ENCODE assay signal across 26 cellular contexts in the genomic region with DNA sequence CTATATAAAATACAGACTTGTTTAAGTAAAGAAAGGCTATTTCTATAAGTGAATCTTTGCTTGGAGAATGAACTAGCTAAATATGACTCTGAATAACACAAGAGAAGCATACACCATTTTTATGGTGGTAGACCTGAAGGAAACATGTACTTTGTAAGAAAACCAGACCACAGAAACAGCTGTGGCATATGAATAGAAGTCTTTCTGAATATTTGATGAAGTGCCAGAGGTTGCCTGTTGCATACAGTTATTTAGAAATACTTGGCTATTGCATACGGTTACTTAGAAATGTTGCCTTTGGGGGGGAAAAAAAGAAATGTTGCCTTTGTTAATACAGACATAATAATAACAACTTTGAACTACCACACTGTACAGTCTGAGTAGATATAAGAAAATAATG. TPM values are rescaled to one million over a fixed set of nuclear protein-coding genes. Genes with fewer than 3 reads are reported as not detected.
"Had no signal": no experiment of that assay in that cellular context is flagged by ENCODE, and none has a peak within 500 bp of the region (broad histone marks: within the 10 kb centered on the region; RNA-seq: fewer than 3 reads in every experiment).

No MANE protein-coding gene starts in this region.

- H3K4me3 ChIP-seq: adrenal gland, gastrocnemius medialis, heart left ventricle, lower lobe of right lung, pancreas, sigmoid colon, stomach, testis, upper lobe of left lung had no signal

- DNase-seq: activated CD4-positive, alpha-beta memory T cell treated with anti-CD3 and anti-CD28 coated beads for 36 hours; activated CD4-positive, alpha-beta T cell treated with anti-CD3 and anti-CD28 coated beads for 1 hour; activated CD8-positive, alpha-beta memory T cell treated with anti-CD3 and anti-CD28 coated beads, Interleukin-2, amount 10 ng/mL, durations not matched to agents 7 days and 5 days; activated naive CD4-positive, alpha-beta T cell treated with anti-CD3 and anti-CD28 coated beads, Interleukin-2, amount 50 U/mL, for 16 hours; activated T-cell treated with anti-CD3 and anti-CD28 coated beads, Interleukin-2, amount 50 U/mL, for 24 hours; adrenal gland; brain microvascular endothelial cell; cerebellar nuclear complex; dermis blood vessel endothelial cell; endodermal cell; gastrocnemius medialis; heart left ventricle; immature natural killer cell; lower lobe of right lung; midbrain; naive B cell; pancreas; sigmoid colon; stimulated activated CD4-positive, alpha-beta T cell treated with anti-CD3 and anti-CD28 coated beads, Interleukin-12 subunit alpha, Interleukin-12 subunit beta, amount 100 ng/mL, for 4 hours; stimulated activated CD4-positive, alpha-beta T cell treated with anti-CD3 and anti-CD28 coated beads, Interleukin-2, amount 100 ng/mL, for 24 hours; stomach; T-helper 1 cell; T1000; testis; upper lobe of left lung had no signal

RNA-seq across cellular contexts. Expression of a gene that starts 31.5 kb away (rescaled TPM):
- total RNA-seq: activated CD8-positive, alpha-beta memory T cell treated with anti-CD3 and anti-CD28 coated beads, Interleukin-2, amount 10 ng/mL, durations not matched to agents 7 days and 5 days; dermis blood vessel endothelial cell; endodermal cell; epithelial cell of proximal tubule; gastrocnemius medialis; heart left ventricle; sigmoid colon had no signal
- polyA plus RNA-seq: immature natural killer cell had no signal
